Comparison of ENCODE assay signal across 12 cellular contexts in the genomic region with DNA sequence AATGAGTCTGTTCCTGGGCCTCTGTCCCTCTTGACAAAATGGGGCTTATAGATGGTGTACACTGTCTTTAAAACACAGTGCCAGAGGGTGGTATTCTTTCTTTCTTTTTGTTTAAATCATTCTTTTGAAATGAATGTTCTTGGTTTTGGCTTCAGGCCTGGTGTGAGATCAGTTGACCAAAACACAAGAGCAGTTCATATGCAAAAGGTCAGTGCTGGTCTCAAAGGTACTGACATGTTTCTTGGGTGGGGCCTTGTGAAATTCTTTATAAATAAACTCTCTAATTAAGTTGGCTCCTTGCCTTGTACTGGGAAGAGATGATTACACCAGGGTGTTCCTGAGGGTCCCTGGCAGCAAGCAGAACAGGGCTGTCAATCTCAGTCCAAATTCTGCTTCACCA.
DNase-seq lines count a peak whose midpoint lies in the region; ATAC-seq and TF ChIP-seq lines count a peak whose summit lies in the region.
"Had no signal": no experiment of that assay in that cellular context is flagged by ENCODE, and none has a peak within 500 bp of the region (broad histone marks: within the 10 kb centered on the region; RNA-seq: fewer than 3 reads in every experiment).

No MANE protein-coding gene starts in this region.

- ATAC-seq in GM21717 (IDR thresholded peaks at IDR 0.05; ENCODE audit: unreplicated experiment) = no peak
- ATAC-seq: GM23338 had no signal

- H3K36me3 ChIP-seq in HAP-1 (replicated peaks) (no peaks in the 10 kb centered on the region), right atrium auricular region (no peaks in the 10 kb centered on the region), thyroid gland (no peaks in the 10 kb centered on the region), endodermal cell (ENCODE audit: control insufficient read depth, insufficient read depth, low read length) (no peaks in the 10 kb centered on the region)

- TF ChIP-seq POLR2A in thyroid gland (IDR thresholded peaks at IDR 0.05) = no peak

- H3K4me3 ChIP-seq in HAP-1 (no peak overlapping the region), right atrium auricular region (no peak overlapping the region), thyroid gland (replicated peaks in 1 of 3) (no peak overlapping the region), endodermal cell (ENCODE audit: low read length) (no peak overlapping the region)
- H3K4me3 ChIP-seq: coronary artery, GM23338 had no signal

- H3K36me3 Mint-ChIP-seq in chondrocyte (ENCODE audit: low read depth) = no peaks in the 10 kb centered on the region
- H3K36me3 Mint-ChIP-seq in endodermal cell (ENCODE audit: low read depth) = no peaks in the 10 kb centered on the region
- H3K36me3 Mint-ChIP-seq in T-helper 2 cell treated with Interferon-gamma antibody and Interleukin-4, amounts not matched to agents 5 μg/mL and 100 μg/mL, for 36 hours (ENCODE audit: low read depth) = no peaks in the 10 kb centered on the region
- H3K36me3 Mint-ChIP-seq: activated naive CD8-positive, alpha-beta T cell had no signal

- intact Hi-C loops in thyroid gland (cut with DNase I) = no loop called here

- H3K27ac ChIP-seq in right atrium auricular region (peak overlapping the region; percentile 1 to 39), thyroid gland (peak overlapping the region in 2 of 3 donors; percentile 1 to 6), endodermal cell (ENCODE audit: low read depth, low read length) (no peak overlapping the region)

- no peak overlapping the region for H3K4me3 Mint-ChIP-seq in chondrocyte (ENCODE audit: unreplicated experiment)
- H3K4me3 Mint-ChIP-seq in endodermal cell = no peak overlapping the region
- no peak overlapping the region for H3K4me3 Mint-ChIP-seq in T-helper 2 cell treated with Interferon-gamma antibody and Interleukin-4, amounts not matched to agents 5 μg/mL and 100 μg/mL, for 36 hours
- H3K4me3 Mint-ChIP-seq: activated B cell treated with CpG ODN at 0.5 μM for 24 hours; activated naive CD8-positive, alpha-beta T cell; GM23338 had no signal

- H3K4me1 ChIP-seq in HAP-1 = peaks cover 4% of the 10 kb centered on the region; the same call in 1 of the 2 replicates
- peaks cover 0 to 26% of the 10 kb centered on the region in 2 donors for H3K4me1 ChIP-seq in right atrium auricular region
- peaks cover 5 to 14% of the 10 kb centered on the region in 2 donors for H3K4me1 ChIP-seq in thyroid gland
- H3K4me1 ChIP-seq in endodermal cell (ENCODE audit: control insufficient read depth, insufficient read depth, low read length) = no peaks in the 10 kb centered on the region

- H3K9ac ChIP-seq in endodermal cell (ENCODE audit: extremely low read depth, low read length, poor library complexity, severe bottlenecking) = no peak overlapping the region

- H3K9me3 Mint-ChIP-seq in chondrocyte (ENCODE audit: low read depth) = peaks cover 3% of the 10 kb centered on the region
- no peaks in the 10 kb centered on the region for H3K9me3 Mint-ChIP-seq in endodermal cell
- peaks cover 3% of the 10 kb centered on the region for H3K9me3 Mint-ChIP-seq in T-helper 2 cell treated with Interferon-gamma antibody and Interleukin-4, amounts not matched to agents 5 μg/mL and 100 μg/mL, for 36 hours
- H3K9me3 Mint-ChIP-seq: activated B cell treated with CpG ODN at 0.5 μM for 24 hours, GM23338 had no signal

- no peaks in the 10 kb centered on the region for H3K27me3 ChIP-seq in HAP-1 (ENCODE audit: low read depth)
- no peaks in the 10 kb centered on the region for H3K27me3 ChIP-seq in right atrium auricular region
- H3K27me3 ChIP-seq in thyroid gland = no peaks in the 10 kb centered on the region
- no peaks in the 10 kb centered on the region for H3K27me3 ChIP-seq in endodermal cell (ENCODE audit: control insufficient read depth, insufficient read depth, low read length, poor library complexity, severe bottlenecking)

- in situ Hi-C loops in HAP-1 (cut with MboI; ENCODE audit: low sequenced_read_pairs) = no loop called here

- H3K4me1 Mint-ChIP-seq in chondrocyte (ENCODE audit: low read depth) (peaks cover 25% of the 10 kb centered on the region), endodermal cell (no peaks in the 10 kb centered on the region)
- no peaks in the 10 kb centered on the region for H3K4me1 Mint-ChIP-seq in T-helper 2 cell treated with Interferon-gamma antibody and Interleukin-4, amounts not matched to agents 5 μg/mL and 100 μg/mL, for 36 hours (ENCODE audit: low read depth)
- H3K4me1 Mint-ChIP-seq: activated B cell treated with CpG ODN at 0.5 μM for 24 hours had no signal

- H3K27ac Mint-ChIP-seq in chondrocyte (ENCODE audit: unreplicated experiment) = peak overlapping the region; percentile 42
- H3K27ac Mint-ChIP-seq in endodermal cell = no peak overlapping the region
- no peak overlapping the region for H3K27ac Mint-ChIP-seq in T-helper 2 cell treated with Interferon-gamma antibody and Interleukin-4, amounts not matched to agents 5 μg/mL and 100 μg/mL, for 36 hours
- H3K27ac Mint-ChIP-seq: activated B cell treated with CpG ODN at 0.5 μM for 24 hours; activated naive CD8-positive, alpha-beta T cell; GM23338 had no signal

- H3K27me3 Mint-ChIP-seq in chondrocyte (ENCODE audit: low read depth) (peaks cover 3% of the 10 kb centered on the region), endodermal cell (ENCODE audit: insufficient read depth) (no peaks in the 10 kb centered on the region)
- no peaks in the 10 kb centered on the region for H3K27me3 Mint-ChIP-seq in T-helper 2 cell treated with Interferon-gamma antibody and Interleukin-4, amounts not matched to agents 5 μg/mL and 100 μg/mL, for 36 hours (ENCODE audit: low read depth)

- DNase-seq in HAP-1 (ENCODE audit: low spot score in 2 of 2) (peak; percentile 32 to 44), chondrocyte (ENCODE audit: low spot score) (no peak), right atrium auricular region (ENCODE audit: low spot score) (no peak), thyroid gland (no peak), endodermal cell (no peak)
- DNase-seq in T-helper 2 cell treated with Interferon-gamma antibody and Interleukin-4, amounts not matched to agents 5 μg/mL and 100 μg/mL, for 36 hours (ENCODE audit: low spot score) = no peak
- DNase-seq: activated B cell treated with CpG ODN at 0.5 μM for 24 hours, NCI-H2227 treated with DMSO at 0.1 percent for 48 hours had no signal

- TF ChIP-seq CTCF in chondrocyte (IDR thresholded peaks at IDR 0.05) = peak; percentile 27
- no peak for TF ChIP-seq CTCF in right atrium auricular region (IDR thresholded peaks at IDR 0.05)
- TF ChIP-seq CTCF in thyroid gland (IDR thresholded peaks at IDR 0.05) = no peak
- TF ChIP-seq CTCF in endodermal cell (conservative IDR thresholded peaks at IDR 0.05) = no peak

- H3K9me3 ChIP-seq in HAP-1 = no peaks in the 10 kb centered on the region
- H3K9me3 ChIP-seq in right atrium auricular region = peaks cover 0 to 6% of the 10 kb centered on the region in 2 donors
- H3K9me3 ChIP-seq in thyroid gland = no peaks in the 10 kb centered on the region
- no peaks in the 10 kb centered on the region for H3K9me3 ChIP-seq in endodermal cell (ENCODE audit: control insufficient read depth, low read length)

Comparison
In these comparisons a context has a peak if more than half of its experiments do, and no peak if none do; other contexts are left out.
1. DNase-seq: peak in HAP-1 (2 of 2); none in chondrocyte (single experiment), right atrium auricular region (single experiment), thyroid gland (0 of 2), endodermal cell (single experiment) and T-helper 2 cell treated with Interferon-gamma antibody and Interleukin-4, amounts not matched to agents 5 μg/mL and 100 μg/mL, for 36 hours (single experiment).